ENCODE assay signal across 21 cellular contexts in genomic region chr10:60762554-60762953, GRCh38. TPM values are rescaled to one million over a fixed set of nuclear protein-coding genes. Genes with fewer than 3 reads are reported as not detected.
A peak's percentile ranks its signal among the peaks of the same experiment; 100 is the strongest.
DNase-seq lines count a peak whose midpoint lies in the region; ATAC-seq, FAIRE-seq and TF ChIP-seq lines count a peak whose summit lies in the region.
"Had no signal": no experiment of that assay in that cellular context is flagged by ENCODE, and none has a peak within 500 bp of the region (broad histone marks: within the 10 kb centered on the region; RNA-seq: fewer than 3 reads in every experiment).

No MANE protein-coding gene starts in this region.

- no peak overlapping the region for H4K5ac ChIP-seq in H1 (ENCODE audit: insufficient read length, low read depth, low read length)

- no peak overlapping the region for H2BK12ac ChIP-seq in H1 (ENCODE audit: low read depth, low read length)

- H3K14ac ChIP-seq in H1 (ENCODE audit: insufficient read length) = no peak overlapping the region

- H2BK20ac ChIP-seq in H1 (ENCODE audit: low read length) = peak overlapping the region; percentile 50; the same call in 1 of the 2 replicates

- ATAC-seq in GM21390 (IDR thresholded peaks at IDR 0.05; ENCODE audit: unreplicated experiment) = no peak
- ATAC-seq in activated CD8-positive, alpha-beta memory T cell treated with anti-CD3 and anti-CD28 coated beads, Interleukin-2, amount 10 ng/mL, durations not matched to agents 7 days and 5 days = no peak
- ATAC-seq: HCT116, PC-3 had no signal

- no peak overlapping the region for H4K8ac ChIP-seq in H1 (ENCODE audit: extremely low read depth, insufficient read depth, low read length)

- H3K27ac ChIP-seq in HUES48 (ENCODE audit: low read depth, low read length) (peak overlapping the region; percentile 91), H1 (ENCODE audit: low read depth, low read length) (0 out of 2 replicates have a peak overlapping the region, but pooled peaks have one; percentile 33)
- H3K27ac ChIP-seq: BLaER1 treated with 17β-estradiol and CSF1 and Interleukin-3, amounts not matched to agents 10 nM and 100 nM; SJCRH30 had no signal

- peaks cover 35% of the 10 kb centered on the region for H3K27me3 Mint-ChIP-seq in activated CD8-positive, alpha-beta memory T cell treated with anti-CD3 and anti-CD28 coated beads, Interleukin-2, amount 10 ng/mL, durations not matched to agents 7 days and 5 days

- no peak overlapping the region for H3K56ac ChIP-seq in H1 (replicated peaks; ENCODE audit: insufficient read length, low read depth, low read length)

- H3K9me3 Mint-ChIP-seq in activated CD8-positive, alpha-beta memory T cell treated with anti-CD3 and anti-CD28 coated beads, Interleukin-2, amount 10 ng/mL, durations not matched to agents 7 days and 5 days (ENCODE audit: low read depth) = no peaks in the 10 kb centered on the region
- H3K9me3 Mint-ChIP-seq: CD8-positive, alpha-beta memory T cell had no signal

- TF ChIP-seq CTCF in H1 (IDR thresholded peaks at IDR 0.05; ENCODE audit: control extremely low read depth in 1 of 3, insufficient read depth in 1 of 3, low read depth in 1 of 3, low read length in 3 of 3) = no peak

- no peak for TF ChIP-seq EP300 in H1 (IDR thresholded peaks at IDR 0.05; ENCODE audit: borderline replicate concordance in 1 of 2, low read depth in 2 of 2, low read length in 2 of 2)

- H2BK15ac ChIP-seq in H1 (ENCODE audit: low read length) = no peak overlapping the region

- H3K9ac ChIP-seq in HUES48 (ENCODE audit: low read depth, low read length) (no peak overlapping the region), H1 (replicated peaks in 1 of 4; ENCODE audit: extremely low read depth in 1 of 4, low read depth in 3 of 4, low read length in 3 of 4) (no peak overlapping the region)
- H3K9ac ChIP-seq: BLaER1 treated with 17β-estradiol and CSF1 and Interleukin-3, amounts not matched to agents 10 nM and 100 nM had no signal

- H3K27ac Mint-ChIP-seq in activated CD8-positive, alpha-beta memory T cell treated with anti-CD3 and anti-CD28 coated beads, Interleukin-2, amount 10 ng/mL, durations not matched to agents 7 days and 5 days = no peak overlapping the region
- H3K27ac Mint-ChIP-seq: CD8-positive, alpha-beta memory T cell had no signal

- no peak overlapping the region for H3K23ac ChIP-seq in H1 (ENCODE audit: insufficient read length)

- H3K18ac ChIP-seq in H1 (ENCODE audit: extremely low read depth, low read length) = peak overlapping the region; percentile 75; the same call in 1 of the 2 replicates

- H2AFZ ChIP-seq in H1 (ENCODE audit: low read length) = no peak overlapping the region

- H3K4me1 Mint-ChIP-seq in activated CD8-positive, alpha-beta memory T cell treated with anti-CD3 and anti-CD28 coated beads, Interleukin-2, amount 10 ng/mL, durations not matched to agents 7 days and 5 days = no peaks in the 10 kb centered on the region
- H3K4me1 Mint-ChIP-seq: CD8-positive, alpha-beta memory T cell had no signal

- H3K9me3 ChIP-seq in HUES48 (ENCODE audit: control insufficient read depth, insufficient read depth, low read length) (no peaks in the 10 kb centered on the region), H1 (ENCODE audit: insufficient read depth in 2 of 2, low read depth in 1 of 2, low read length in 1 of 2) (no peaks in the 10 kb centered on the region)
- H3K9me3 ChIP-seq: BLaER1 treated with 17β-estradiol and CSF1 and Interleukin-3, amounts not matched to agents 10 nM and 100 nM; MG63; SJCRH30 had no signal

- peak overlapping the region in 1 of 2 experiments; percentile 29; a peak in 1 of 4 replicates for H3K4me2 ChIP-seq in H1 (ENCODE audit: insufficient read depth in 1 of 2, low read depth in 2 of 2, low read length in 2 of 2)
- H3K4me2 ChIP-seq: BLaER1 treated with 17β-estradiol and CSF1 and Interleukin-3, amounts not matched to agents 10 nM and 100 nM had no signal

- H3K23me2 ChIP-seq in H1 (ENCODE audit: low read depth, low read length) = no peaks in the 10 kb centered on the region

- H4K91ac ChIP-seq in H1 (replicated peaks; ENCODE audit: insufficient read length, low read length) = no peak overlapping the region

- no peak for TF ChIP-seq POLR2A in H1 (IDR thresholded peaks at IDR 0.05; ENCODE audit: control extremely low read depth in 1 of 2, low read depth in 2 of 2, low read length in 2 of 2)

- H3K36me3 ChIP-seq in HUES48 (ENCODE audit: control insufficient read depth, insufficient read depth, low read length) = no peaks in the 10 kb centered on the region
- H3K36me3 ChIP-seq in H1 (ENCODE audit: control insufficient read depth in 2 of 4, insufficient read depth in 4 of 4, low read length in 3 of 4) = no peaks in the 10 kb centered on the region; a peak in 1 of 8 replicates
- H3K36me3 ChIP-seq: BLaER1 treated with 17β-estradiol and CSF1 and Interleukin-3, amounts not matched to agents 10 nM and 100 nM; MG63; SJCRH30 had no signal

- WGBS in H1 (ENCODE audit: extremely low coverage in 1 of 2, insufficient coverage in 1 of 2, insufficient read length in 1 of 2, insufficient replicate concordance in 2 of 2, low coverage in 1 of 2, low lambda C conversion rate in 2 of 2, missing lambda C conversion rate in 1 of 2), 2 experiments = 22% methylated on average over 1 of the region's 1 CpG; no CpG with 5 or more reads in 1 of the 2 experiments

- TF ChIP-seq RAD21 in H1 (IDR thresholded peaks at IDR 0.05 in 1 of 2, conservative IDR thresholded peaks at IDR 0.05 in 1 of 2; ENCODE audit: low read depth in 2 of 2, low read length in 2 of 2) = no peak

- H3K4ac ChIP-seq in H1 (replicated peaks; ENCODE audit: insufficient read length, low read depth, low read length) = no peak overlapping the region

- H2AK5ac ChIP-seq in H1 (ENCODE audit: low read depth, low read length) = no peak overlapping the region

- no peaks in the 10 kb centered on the region for H4K20me1 ChIP-seq in H1 (replicated peaks in 1 of 2; ENCODE audit: control insufficient read depth in 1 of 2, insufficient read depth in 2 of 2, low read length in 2 of 2)
- H4K20me1 ChIP-seq: BLaER1 treated with 17β-estradiol and CSF1 and Interleukin-3, amounts not matched to agents 10 nM and 100 nM had no signal

- H3K27me3 ChIP-seq in HUES48 (ENCODE audit: control insufficient read depth, insufficient read depth, low read length) (no peaks in the 10 kb centered on the region), H1 (replicated peaks in 1 of 4; ENCODE audit: control insufficient read depth in 3 of 4, extremely low read depth in 1 of 4, insufficient read depth in 3 of 4, low read length in 3 of 4) (no peaks in the 10 kb centered on the region)
- H3K27me3 ChIP-seq: BLaER1 treated with 17β-estradiol and CSF1 and Interleukin-3, amounts not matched to agents 10 nM and 100 nM; SJCRH30 had no signal

- H3K79me1 ChIP-seq in H1 (ENCODE audit: low read depth, low read length) = no peaks in the 10 kb centered on the region

- peak; percentile 75 for DNase-seq in ELF-1 (ENCODE audit: low read depth, low spot score)
- DNase-seq in H1 (ENCODE audit: low read depth in 1 of 2, low spot score in 2 of 2) = peak; percentile 57 to 67
- DNase-seq in iPS-NIHi11 (ENCODE audit: low spot score) = peak; percentile 20
- DNase-seq in epidermal melanocyte (ENCODE audit: insufficient read length, low spot score) = no peak
- DNase-seq in ecto neural progenitor cell (ENCODE audit: low spot score) = no peak
- DNase-seq in activated CD8-positive, alpha-beta memory T cell treated with anti-CD3 and anti-CD28 coated beads, Interleukin-2, amount 10 ng/mL, durations not matched to agents 7 days and 5 days = no peak
- DNase-seq: CD8-positive, alpha-beta memory T cell; DMS79; Kasumi-1; MG63; NCI-H1092; NCI-H1694; NCI-H2081 treated with DMSO at 0.1 percent for 48 hours; NCI-H524; PC-3; SJCRH30 had no signal

- POLR2A ChIA-PET in H1 (lab: Charles Lee; ENCODE audit: partially characterized antibody) = interaction anchor here (0.8 to 1.7 kb wide), 5 partner anchors 11 to 111 kb away, joined by 3 to 7 read pairs (median 3); partner anchors contain the start of gene CDK1

- H3K36me3 Mint-ChIP-seq in activated CD8-positive, alpha-beta memory T cell treated with anti-CD3 and anti-CD28 coated beads, Interleukin-2, amount 10 ng/mL, durations not matched to agents 7 days and 5 days = no peaks in the 10 kb centered on the region
- H3K36me3 Mint-ChIP-seq: CD8-positive, alpha-beta memory T cell had no signal

- peak overlapping the region; percentile 86; the same call in 1 of the 2 replicates for H2BK5ac ChIP-seq in H1 (ENCODE audit: low read depth, low read length)

- CTCF ChIA-PET in H1 (lab: Charles Lee; ENCODE audit: partially characterized antibody) = interaction anchor here (1.9 to 2.6 kb wide), 2 partner anchors 16 to 115 kb away, joined by 6 to 8 read pairs; partner anchors contain the start of gene CDK1
- CTCF ChIA-PET in activated CD8-positive, alpha-beta memory T cell treated with anti-CD3 and anti-CD28 coated beads, Interleukin-2, amount 10 ng/mL, durations not matched to agents 7 days and 5 days (lab: Charles Lee) = no interaction called here

- H3K4me1 ChIP-seq in HUES48 (ENCODE audit: control insufficient read depth, insufficient read depth, low read length) (peaks cover 25% of the 10 kb centered on the region), H1 (replicated peaks in 1 of 4; ENCODE audit: control insufficient read depth in 3 of 4, insufficient read depth in 4 of 4, low read length in 3 of 4) (peaks cover 0 to 4% (median 3%) of the 10 kb centered on the region in 4 experiments; a peak in 5 of 7 replicates)
- H3K4me1 ChIP-seq: SJCRH30 had no signal

- H3K79me2 ChIP-seq in H1 (ENCODE audit: control insufficient read depth in 1 of 2, insufficient read depth in 2 of 2, low read length in 2 of 2) = no peaks in the 10 kb centered on the region

- H3K4me3 Mint-ChIP-seq in activated CD8-positive, alpha-beta memory T cell treated with anti-CD3 and anti-CD28 coated beads, Interleukin-2, amount 10 ng/mL, durations not matched to agents 7 days and 5 days = no peak overlapping the region
- H3K4me3 Mint-ChIP-seq: CD8-positive, alpha-beta memory T cell had no signal

- H3K4me3 ChIP-seq in HUES48 (ENCODE audit: low read depth, low read length) (no peak overlapping the region), H1 (ENCODE audit: extremely low read depth in 1 of 4, insufficient read depth in 2 of 4, low read depth in 3 of 4, low read length in 4 of 4) (no peak overlapping the region)
- H3K4me3 ChIP-seq: BLaER1 treated with 17β-estradiol and CSF1 and Interleukin-3, amounts not matched to agents 10 nM and 100 nM; MG63; SJCRH30 had no signal

- peak; percentile 98 for FAIRE-seq in H1 (lab: Jason Lieb, UNC)
- FAIRE-seq: HTR-8/SVneo had no signal

- H2BK120ac ChIP-seq in H1 (replicated peaks; ENCODE audit: low read depth, low read length) = no peak overlapping the region

RNA-seq across cellular contexts. Expression of gene CDK1, which starts 15.7 kb away (rescaled TPM):
- 98.8 and 111 TPM in 2 replicates for total RNA-seq in H1 (2021; fragmentation: NEBNext Ultra II Directional; extraction: Animal tissue kit (Norgen Biotek cat#: 25700))
- 15.1 and 29.4 TPM in 2 replicates for polyA plus RNA-seq in H1 (2011; rRNA removed)
- polyA plus RNA-seq in H1 (2011; cell fraction: cytosol; rRNA removed) = 47.5 TPM
- 13.0 TPM for polyA plus RNA-seq in H1 (2011; cell fraction: nucleus; rRNA removed)
- 32.5 to 64.9 TPM (median 36.1 TPM) in 4 replicates for polyA plus RNA-seq in H1 (2012, experiment 1 of 2)
- 13.2 TPM for polyA plus RNA-seq in H1 (2012, experiment 2 of 2)
- 69.2 TPM for polyA plus RNA-seq in H1 (2013, experiment 1 of 2)
- polyA plus RNA-seq in H1 (2013, experiment 2 of 2) = 69.7 TPM
- polyA minus RNA-seq in H1 (2011; rRNA and poly(A)+ RNA removed) = 18.4 and 28.0 TPM in 2 replicates
- 18.0 TPM for polyA minus RNA-seq in H1 (2011; cell fraction: cytosol; rRNA and poly(A)+ RNA removed)
- polyA minus RNA-seq in H1 (2011; cell fraction: nucleus; rRNA and poly(A)+ RNA removed) = 31.8 TPM
- total RNA-seq in activated CD8-positive, alpha-beta memory T cell treated with anti-CD3 and anti-CD28 coated beads, Interleukin-2, amount 10 ng/mL, durations not matched to agents 7 days and 5 days = 100 to 1,000 TPM; 111 to 123 TPM

Comparison
In these comparisons a context has a peak if more than half of its experiments do, and no peak if none do; other contexts are left out.
1. DNase-seq: peak in ELF-1 (single experiment), H1 (2 of 2) and iPS-NIHi11 (single experiment); none in epidermal melanocyte (single experiment), ecto neural progenitor cell (single experiment) and activated CD8-positive, alpha-beta memory T cell treated with anti-CD3 and anti-CD28 coated beads, Interleukin-2, amount 10 ng/mL, durations not matched to agents 7 days and 5 days (single experiment).